In genomic region chr19:4744451-4745170, GRCh38 we compare ENCODE assay signal across 1 cellular context.
A peak's percentile ranks its signal among the peaks of the same experiment; 100 is the strongest.
TF ChIP-seq lines count a peak whose summit lies in the region.

No MANE protein-coding gene starts in this region.

TF ChIP-seq in HEK293, 187 proteins besides CTCF, POLR2A, EP300 and RAD21 (continued from another document and continues in another):
- no peak for TF ChIP-seq ZBTB11 (tag by site-specific recombination; conservative IDR thresholded peaks at IDR 0.05; ENCODE audit: low read depth)
- TF ChIP-seq ZNF19 (tag by site-specific recombination; IDR thresholded peaks at IDR 0.05; ENCODE audit: low read depth) = no peak
- TF ChIP-seq ZNF223 (tag by site-specific recombination; IDR thresholded peaks at IDR 0.05) = no peak
- no peak for TF ChIP-seq ZSCAN18 (tag by site-specific recombination; IDR thresholded peaks at IDR 0.05)
- TF ChIP-seq ZNF518A (tag by site-specific recombination; conservative IDR thresholded peaks at IDR 0.05; ENCODE audit: low read depth) = no peak
- TF ChIP-seq ZNF202 (tag by site-specific recombination; IDR thresholded peaks at IDR 0.05; ENCODE audit: borderline replicate concordance) = no peak
- no peak for TF ChIP-seq ZFP3 (tag by site-specific recombination; IDR thresholded peaks at IDR 0.05; ENCODE audit: low read depth)
- TF ChIP-seq YY1 (tag by site-specific recombination; IDR thresholded peaks at IDR 0.05) = no peak
- no peak for TF ChIP-seq ZNF510 (tag by site-specific recombination; IDR thresholded peaks at IDR 0.05; ENCODE audit: insufficient replicate concordance)
- TF ChIP-seq ZNF266 (tag by site-specific recombination; IDR thresholded peaks at IDR 0.05; ENCODE audit: low read depth) = no peak
- no peak for TF ChIP-seq ZNF623 (tag by site-specific recombination; IDR thresholded peaks at IDR 0.05)
- TF ChIP-seq ZNF600 (tag by site-specific recombination; IDR thresholded peaks at IDR 0.05) = peak; percentile 98
- peak; percentile 100 for TF ChIP-seq ZBTB17 (tag by site-specific recombination; IDR thresholded peaks at IDR 0.05)
- TF ChIP-seq KLF16 (tag by site-specific recombination; IDR thresholded peaks at IDR 0.05) = no peak
- TF ChIP-seq KLF7 (tag by site-specific recombination; IDR thresholded peaks at IDR 0.05; ENCODE audit: borderline replicate concordance) = no peak
- TF ChIP-seq EGR2 (tag by site-specific recombination; IDR thresholded peaks at IDR 0.05; ENCODE audit: low read depth) = peak; percentile 54; the same call in 1 of the 2 replicates
- TF ChIP-seq ZNF398 (tag by site-specific recombination; IDR thresholded peaks at IDR 0.05) = peak; percentile 86
- TF ChIP-seq SP7 (tag by site-specific recombination; IDR thresholded peaks at IDR 0.05) = peak; percentile 67
- TF ChIP-seq ZNF837 (tag by site-specific recombination; IDR thresholded peaks at IDR 0.05) = no peak
- no peak for TF ChIP-seq BCL6B (tag by site-specific recombination; IDR thresholded peaks at IDR 0.05)
- no peak for TF ChIP-seq ZNF548 (tag by site-specific recombination; IDR thresholded peaks at IDR 0.05)
- TF ChIP-seq ZEB2 (tag by site-specific recombination; IDR thresholded peaks at IDR 0.05) = peak; percentile 62
- TF ChIP-seq ZNF366 (tag by site-specific recombination; conservative IDR thresholded peaks at IDR 0.05) = peak; percentile 23; the same call in 1 of the 2 replicates
- TF ChIP-seq ZXDB (tag by site-specific recombination; IDR thresholded peaks at IDR 0.05) = no peak
- no peak for TF ChIP-seq ZNF248 (tag by site-specific recombination; IDR thresholded peaks at IDR 0.05)
- TF ChIP-seq ZNF155 (tag by site-specific recombination; IDR thresholded peaks at IDR 0.05) = no peak
- no peak for TF ChIP-seq ZNF488 (tag by site-specific recombination; IDR thresholded peaks at IDR 0.05)
- TF ChIP-seq MYNN (tag by site-specific recombination; IDR thresholded peaks at IDR 0.05; ENCODE audit: borderline replicate concordance) = no peak
- TF ChIP-seq ZNF701 (tag by site-specific recombination; IDR thresholded peaks at IDR 0.05) = no peak
- no peak for TF ChIP-seq ZNF175 (tag by site-specific recombination; IDR thresholded peaks at IDR 0.05)
- TF ChIP-seq ZNF280C (tag by site-specific recombination; IDR thresholded peaks at IDR 0.05) = no peak
- TF ChIP-seq ATF2 (tag by site-specific recombination; IDR thresholded peaks at IDR 0.05; ENCODE audit: low read depth) = no peak
- TF ChIP-seq PRDM4 (tag by site-specific recombination; IDR thresholded peaks at IDR 0.05) = no peak
- TF ChIP-seq ZNF645 (tag by site-specific recombination; IDR thresholded peaks at IDR 0.05) = no peak
